Comparison of ENCODE assay signal across 1 cellular context in genomic region chr20:48377940-48378339, GRCh38.
TF ChIP-seq lines count a peak whose summit lies in the region.

No MANE protein-coding gene starts in this region.

TF ChIP-seq in HepG2, 621 proteins besides CTCF, POLR2A, EP300 and RAD21 (continued from another document and continues in another):
- TF ChIP-seq ZNF407 (CRISPR knock-in tag; IDR thresholded peaks at IDR 0.05; ENCODE audit: not compliant biosample characterization) (no peak), ZNF639 (CRISPR knock-in tag; conservative IDR thresholded peaks at IDR 0.05) (no peak), ZNF572 (CRISPR knock-in tag; IDR thresholded peaks at IDR 0.05) (no peak), ZNF512B (CRISPR knock-in tag; IDR thresholded peaks at IDR 0.05; ENCODE audit: borderline replicate concordance) (peak; percentile 92; the same call in 1 of the 2 replicates), ZMYM4 (CRISPR knock-in tag; IDR thresholded peaks at IDR 0.05) (peak; percentile 61; the same call in 1 of the 2 replicates), TCF12 (IDR thresholded peaks at IDR 0.05) (no peak), TCF12 (CRISPR knock-in tag; IDR thresholded peaks at IDR 0.05) (0 out of 2 replicates have a peak, but pooled peaks have one; percentile 55), ETV5 (CRISPR knock-in tag; IDR thresholded peaks at IDR 0.05; ENCODE audit: borderline replicate concordance) (peak; percentile 25; the same call in 1 of the 2 replicates), GTF3A (CRISPR knock-in tag; conservative IDR thresholded peaks at IDR 0.05) (0 out of 2 replicates have a peak, but pooled peaks have one; percentile 43), NFE2L2 (IDR thresholded peaks at IDR 0.05; ENCODE audit: low read length) (no peak), JDP2 (CRISPR knock-in tag; IDR thresholded peaks at IDR 0.05; ENCODE audit: borderline replicate concordance) (no peak), ZBTB34 (CRISPR knock-in tag; IDR thresholded peaks at IDR 0.05) (0 out of 2 replicates have a peak, but pooled peaks have one; percentile 51), TOPORS (CRISPR knock-in tag; IDR thresholded peaks at IDR 0.05) (peak; percentile 81; the same call in 1 of the 2 replicates), PAX8 (CRISPR knock-in tag; IDR thresholded peaks at IDR 0.05; ENCODE audit: borderline replicate concordance) (no peak), GABPA (IDR thresholded peaks at IDR 0.05; ENCODE audit: low read depth, low read length) (no peak), GABPA (CRISPR knock-in tag; IDR thresholded peaks at IDR 0.05; ENCODE audit: low read depth) (peak; percentile 11; the same call in 1 of the 2 replicates), FUBP1 (CRISPR knock-in tag; IDR thresholded peaks at IDR 0.05; ENCODE audit: borderline replicate concordance) (no peak), CAMTA2 (CRISPR knock-in tag; IDR thresholded peaks at IDR 0.05; ENCODE audit: borderline replicate concordance) (no peak), GFI1 (CRISPR knock-in tag; IDR thresholded peaks at IDR 0.05; ENCODE audit: borderline replicate concordance) (peak; percentile 81; the same call in 1 of the 2 replicates), ZNF792 (CRISPR knock-in tag; IDR thresholded peaks at IDR 0.05) (no peak), ZNF432 (CRISPR knock-in tag; IDR thresholded peaks at IDR 0.05; ENCODE audit: borderline replicate concordance) (0 out of 2 replicates have a peak, but pooled peaks have one; percentile 47), ARID5B (CRISPR knock-in tag; IDR thresholded peaks at IDR 0.05) (peak; percentile 75), THAP11 (CRISPR knock-in tag; IDR thresholded peaks at IDR 0.05) (0 out of 2 replicates have a peak, but pooled peaks have one; percentile 21), ZNF101 (CRISPR knock-in tag; IDR thresholded peaks at IDR 0.05; ENCODE audit: borderline replicate concordance, low read depth) (no peak), XRCC5 (optimal IDR thresholded peaks at IDR 0.05; ENCODE audit: low read length) (no peak), ISX (CRISPR knock-in tag; conservative IDR thresholded peaks at IDR 0.05) (no peak), PRDM4 (CRISPR knock-in tag; IDR thresholded peaks at IDR 0.05; ENCODE audit: borderline replicate concordance) (no peak), ZNF331 (CRISPR knock-in tag; IDR thresholded peaks at IDR 0.05) (peak; percentile 42; the same call in 1 of the 2 replicates)
